ENCODE assay signal across 8 cellular contexts in genomic region chr5:70025106-70025844, GRCh38. TPM values are rescaled to one million over a fixed set of nuclear protein-coding genes. Genes with fewer than 3 reads are reported as not detected.
DNase-seq lines count a peak whose midpoint lies in the region; ATAC-seq and TF ChIP-seq lines count a peak whose summit lies in the region.
"Not testable (repeated sequence)": the region's sequence is repeated elsewhere in the genome, so short reads cannot be mapped to it uniquely, and the experiment has no call there.

Gene SERF1B, plus strand, starts transcription at chr5:70025251. Its CDS starts 201 bp downstream, at chr5:70025452.

- H3K4me2 ChIP-seq in Karpas-422 (ENCODE audit: low read depth, low read length, poor library complexity, severe bottlenecking) = not testable (repeated sequence)

- not testable (repeated sequence) for H3K9me3 Mint-ChIP-seq in activated naive CD4-positive, alpha-beta T cell treated with anti-CD3 and anti-CD28 coated beads for 36 hours

- H2AFZ ChIP-seq in Karpas-422 (ENCODE audit: low read length) = not testable (repeated sequence)

- not testable (repeated sequence) for H3K4me1 Mint-ChIP-seq in activated naive CD4-positive, alpha-beta T cell treated with anti-CD3 and anti-CD28 coated beads for 36 hours (ENCODE audit: low read depth)

- not testable (repeated sequence) for H3K79me2 ChIP-seq in Karpas-422 (ENCODE audit: low read length)

- not testable (repeated sequence) for H3K4me3 ChIP-seq in Karpas-422 (ENCODE audit: low read length); fibroblast of villous mesenchyme (ENCODE audit: low read depth, low read length); mucosa of descending colon

- intact Hi-C loops in activated naive CD4-positive, alpha-beta T cell treated with anti-CD3 and anti-CD28 coated beads for 36 hours (cut with micrococcal nuclease); mucosa of descending colon (cut with DNase I, micrococcal nuclease): not testable (repeated sequence)

- ATAC-seq in GM18498 (IDR thresholded peaks at IDR 0.05; ENCODE audit: unreplicated experiment) (peak; percentile 92), GM21423 (IDR thresholded peaks at IDR 0.05; ENCODE audit: unreplicated experiment) (peak; percentile 91), HG02973 (IDR thresholded peaks at IDR 0.05; ENCODE audit: unreplicated experiment) (peak; percentile 87), mucosa of descending colon (peak; percentile 96)

- H3K9me3 ChIP-seq in Karpas-422 (ENCODE audit: low read length); mucosa of descending colon: not testable (repeated sequence)

- H3K9me2 ChIP-seq in Karpas-422 (replicated peaks; ENCODE audit: insufficient read depth, low read length) = not testable (repeated sequence)

- not testable (repeated sequence) for H3K4me3 Mint-ChIP-seq in activated naive CD4-positive, alpha-beta T cell treated with anti-CD3 and anti-CD28 coated beads for 36 hours

- H3K27ac ChIP-seq in Karpas-422 (ENCODE audit: low read length) = not testable (repeated sequence)

- H3K27me3 ChIP-seq in Karpas-422 (ENCODE audit: low read length) = not testable (repeated sequence)

- H3K36me3 ChIP-seq in Karpas-422 (ENCODE audit: insufficient read depth, low read length); mucosa of descending colon (ENCODE audit: low read depth): not testable (repeated sequence)

- TF ChIP-seq CTCF in fibroblast of villous mesenchyme (IDR thresholded peaks at IDR 0.05; ENCODE audit: insufficient read depth, low read depth, low read length); mucosa of descending colon (IDR thresholded peaks at IDR 0.05); subcutaneous adipose tissue (IDR thresholded peaks at IDR 0.05; ENCODE audit: low read depth): not testable (repeated sequence)

- not testable (repeated sequence) for H3K9ac ChIP-seq in Karpas-422 (ENCODE audit: low read length)

- not testable (repeated sequence) for H3K27me3 Mint-ChIP-seq in activated naive CD4-positive, alpha-beta T cell treated with anti-CD3 and anti-CD28 coated beads for 36 hours (ENCODE audit: low read depth)

- not testable (repeated sequence) for DNase-seq in Karpas-422; activated naive CD4-positive, alpha-beta T cell treated with anti-CD3 and anti-CD28 coated beads for 36 hours; fibroblast of villous mesenchyme (ENCODE audit: low read depth); mucosa of descending colon

- H4K20me1 ChIP-seq in Karpas-422 (ENCODE audit: insufficient read depth, low read depth, low read length) = not testable (repeated sequence)

- H3K27ac Mint-ChIP-seq in activated naive CD4-positive, alpha-beta T cell treated with anti-CD3 and anti-CD28 coated beads for 36 hours = not testable (repeated sequence)

- H3K4me1 ChIP-seq in Karpas-422 (ENCODE audit: low read length); mucosa of descending colon (ENCODE audit: low read depth): not testable (repeated sequence)

- CTCF ChIA-PET in activated naive CD4-positive, alpha-beta T cell treated with anti-CD3 and anti-CD28 coated beads for 36 hours (lab: Charles Lee) = not testable (repeated sequence)

- not testable (repeated sequence) for H3K36me3 Mint-ChIP-seq in activated naive CD4-positive, alpha-beta T cell treated with anti-CD3 and anti-CD28 coated beads for 36 hours (ENCODE audit: low read depth)

RNA-seq across cellular contexts. Expression of gene SERF1B, which starts in this region (rescaled TPM):
- 49.0 and 75.7 TPM in 2 replicates for total RNA-seq in Karpas-422 (2014; rRNA removed; shearing (Covaris generic); ENCODE audit: low replicate concordance)
- total RNA-seq in activated naive CD4-positive, alpha-beta T cell treated with anti-CD3 and anti-CD28 coated beads for 36 hours = 10 to 100 TPM; 21.4 to 22.2 TPM
- total RNA-seq in fibroblast of villous mesenchyme = 10.4 and 19.0 TPM in 2 replicates
- total RNA-seq in mucosa of descending colon = 10 to 100 TPM; 28.3 to 37.4 (median 30.2) TPM
- 10 to 100 TPM; 20.2 to 33.1 (median 24.1) TPM for total RNA-seq in subcutaneous adipose tissue
